8 cellular contexts compared by ENCODE assay signal in genomic region chr10:63268139-63268797, GRCh38.
DNase-seq lines count a peak whose midpoint lies in the region; ATAC-seq and TF ChIP-seq lines count a peak whose summit lies in the region.

No MANE protein-coding gene starts in this region.

- H3K36me3 ChIP-seq in adipocyte (ENCODE audit: control insufficient read depth, insufficient read depth, low read length, severe bottlenecking): no peaks in the 10 kb centered on the region

- intact Hi-C loops in CD4-positive, alpha-beta T cell (cut with DNase I, micrococcal nuclease): loop anchor here (2.0 to 5.0 kb wide), 6 partner anchors 27 to 361 kb away; partner anchors contain the start of gene NRBF2 (in 1 of the 2)

- TF ChIP-seq CTCF in CD4-positive, alpha-beta T cell (IDR thresholded peaks at IDR 0.05): no peak

- CTCF ChIA-PET in CD4-positive, alpha-beta T cell (lab: Charles Lee): interaction anchor here (1.0 to 2.7 kb wide), 8 partner anchors 9 to 363 kb away, joined by 3 to 16 read pairs (median 4); partner anchors contain the start of gene REEP3

- H3K27ac Mint-ChIP-seq in CD4-positive, alpha-beta T cell: peak overlapping the region; percentile 98
- peak overlapping the region; percentile 95 to 99 (median 96) for H3K27ac Mint-ChIP-seq in IgD-negative memory B cell
- H3K27ac Mint-ChIP-seq in stimulated activated memory B cell treated with anti-CD40 and anti-IgM and Interleukin-4, amounts not matched to agents 10 μg/mL and 1 μg/mL and 100 μg/mL, for 72 hours: peak overlapping the region; percentile 98

- no peaks in the 10 kb centered on the region for H3K27me3 Mint-ChIP-seq in CD4-positive, alpha-beta T cell
- H3K27me3 Mint-ChIP-seq in IgD-negative memory B cell: no peaks in the 10 kb centered on the region
- no peaks in the 10 kb centered on the region for H3K27me3 Mint-ChIP-seq in stimulated activated memory B cell treated with anti-CD40 and anti-IgM and Interleukin-4, amounts not matched to agents 10 μg/mL and 1 μg/mL and 100 μg/mL, for 72 hours

- H3K4me3 ChIP-seq in adipocyte (ENCODE audit: low read length): peak overlapping the region; percentile 84

- H3K36me3 Mint-ChIP-seq in CD4-positive, alpha-beta T cell (ENCODE audit: low read depth): peaks cover 34% of the 10 kb centered on the region
- no peaks in the 10 kb centered on the region for H3K36me3 Mint-ChIP-seq in IgD-negative memory B cell
- H3K36me3 Mint-ChIP-seq in stimulated activated memory B cell treated with anti-CD40 and anti-IgM and Interleukin-4, amounts not matched to agents 10 μg/mL and 1 μg/mL and 100 μg/mL, for 72 hours: no peaks in the 10 kb centered on the region

- no peaks in the 10 kb centered on the region for H3K9me3 Mint-ChIP-seq in CD4-positive, alpha-beta T cell
- H3K9me3 Mint-ChIP-seq in IgD-negative memory B cell: no peaks in the 10 kb centered on the region
- no peaks in the 10 kb centered on the region for H3K9me3 Mint-ChIP-seq in stimulated activated memory B cell treated with anti-CD40 and anti-IgM and Interleukin-4, amounts not matched to agents 10 μg/mL and 1 μg/mL and 100 μg/mL, for 72 hours

- no peaks in the 10 kb centered on the region for H3K27me3 ChIP-seq in CD4-positive, alpha-beta T cell (ENCODE audit: control insufficient read depth, insufficient read depth, low read length)
- H3K27me3 ChIP-seq in adipocyte (replicated peaks; ENCODE audit: control insufficient read depth, insufficient read depth, low read length): no peaks in the 10 kb centered on the region

- H3K4me1 ChIP-seq in adipocyte (ENCODE audit: control insufficient read depth, insufficient read depth, low read length): peaks cover 22% of the 10 kb centered on the region

- no peak for DNase-seq in CD4-positive, alpha-beta T cell
- DNase-seq in adipocyte (ENCODE audit: low read depth) (peak; percentile 64), inferior parietal cortex (ENCODE audit: extremely low spot score) (peak; percentile 38), NCI-H2081 (lab: John Stamatoyannopoulos, UW) (no peak), NCI-H187 treated with DMSO at 0.1 percent for 48 hours (lab: John Stamatoyannopoulos, UW) (no peak)

- peak overlapping the region; percentile 89 for H3K9ac ChIP-seq in adipocyte (ENCODE audit: low read length)

- peak overlapping the region; percentile 82 for H3K27ac ChIP-seq in CD4-positive, alpha-beta T cell (ENCODE audit: low read depth, low read length)

- no peaks in the 10 kb centered on the region for H3K9me3 ChIP-seq in CD4-positive, alpha-beta T cell (ENCODE audit: control insufficient read depth, low read length)
- no peaks in the 10 kb centered on the region for H3K9me3 ChIP-seq in adipocyte (ENCODE audit: control insufficient read depth, low read length)

- peaks cover 25% of the 10 kb centered on the region for H3K4me1 Mint-ChIP-seq in CD4-positive, alpha-beta T cell (ENCODE audit: low read depth)
- peaks cover 6 to 12% (median 8%) of the 10 kb centered on the region in 3 donors for H3K4me1 Mint-ChIP-seq in IgD-negative memory B cell
- H3K4me1 Mint-ChIP-seq in stimulated activated memory B cell treated with anti-CD40 and anti-IgM and Interleukin-4, amounts not matched to agents 10 μg/mL and 1 μg/mL and 100 μg/mL, for 72 hours: peaks cover 12% of the 10 kb centered on the region

- peak overlapping the region; percentile 98 for H3K4me3 Mint-ChIP-seq in CD4-positive, alpha-beta T cell
- H3K4me3 Mint-ChIP-seq in IgD-negative memory B cell: peak overlapping the region; percentile 97 to 100 (median 100)
- H3K4me3 Mint-ChIP-seq in stimulated activated memory B cell treated with anti-CD40 and anti-IgM and Interleukin-4, amounts not matched to agents 10 μg/mL and 1 μg/mL and 100 μg/mL, for 72 hours: peak overlapping the region; percentile 96

- no peak for ATAC-seq in CD4-positive, alpha-beta T cell (ENCODE audit: poor library complexity)
- ATAC-seq in stimulated activated memory B cell treated with anti-CD40 and anti-IgM and Interleukin-4, amounts not matched to agents 10 μg/mL and 1 μg/mL and 100 μg/mL, for 72 hours: no peak
- ATAC-seq in HG03565 (IDR thresholded peaks at IDR 0.05; ENCODE audit: unreplicated experiment): no peak

- POLR2A ChIA-PET in CD4-positive, alpha-beta T cell (lab: Charles Lee): interaction anchor here (0.6 to 4.3 kb wide), 34 partner anchors 8 to 1163 kb away, joined by 3 to 54 read pairs (median 4); partner anchors contain the start of genes EGR2, JMJD1C, NRBF2 and REEP3

Comparison
In these comparisons a context has a peak if more than half of its experiments do, and no peak if none do; other contexts are left out.
1. DNase-seq: peak in adipocyte (single experiment) and inferior parietal cortex (single experiment); none in CD4-positive, alpha-beta T cell (0 of 10), NCI-H2081 (0 of 2) and NCI-H187 treated with DMSO at 0.1 percent for 48 hours (single experiment).
2. Peak in every context shown above with its lines, with median percentiles within 50 percentile points of each other: H3K27ac Mint-ChIP-seq and H3K4me3 Mint-ChIP-seq.